8 cellular contexts compared by ENCODE assay signal in genomic region chr10:44963772-44964633, GRCh38. TPM values are rescaled to one million over a fixed set of nuclear protein-coding genes. Genes with fewer than 3 reads are reported as not detected.
DNase-seq lines count a peak whose midpoint lies in the region; ATAC-seq and TF ChIP-seq lines count a peak whose summit lies in the region.

No MANE protein-coding gene starts in this region.

- POLR2A ChIA-PET in activated CD8-positive, alpha-beta T cell treated with anti-CD3 and anti-CD28 coated beads, Interleukin-2, amount 10 ng/mL, durations not matched to agents 7 days and 5 days (lab: Charles Lee), result interaction anchor here (0.6 kb wide), 1 partner anchor 48 kb away, joined by 4 read pairs; no protein-coding TSS in a partner anchor

- ATAC-seq in GM23338 (peak; percentile 2; the same call in 1 of the 3 replicates), left lung (peak; percentile 42), T-helper 17 cell (no peak)
- no peak for ATAC-seq in activated CD8-positive, alpha-beta T cell treated with anti-CD3 and anti-CD28 coated beads, Interleukin-2, amount 10 ng/mL, durations not matched to agents 7 days and 5 days

- DNase-seq in GM23338 (ENCODE audit: low spot score) (peak; percentile 57), ascending aorta (ENCODE audit: low spot score in 2 of 2) (peak; percentile 64 to 70), left lung (peak in 1 of 2 donors; percentile 85), T-helper 17 cell (no peak)
- no peak for DNase-seq in stimulated activated CD4-positive, alpha-beta T cell treated with anti-CD3 and anti-CD28 coated beads, Interleukin-4, amount 100 ng/mL, for 24 hours
- no peak for DNase-seq in activated effector memory CD4-positive, alpha-beta T cell treated with Interleukin-2 at 50 U/mL for 16 hours
- DNase-seq in activated CD8-positive, alpha-beta T cell treated with anti-CD3 and anti-CD28 coated beads, Interleukin-2, amount 10 ng/mL, durations not matched to agents 7 days and 5 days, result no peak

- H3K36me3 Mint-ChIP-seq in GM23338 (ENCODE audit: low read depth) (peaks cover 4% of the 10 kb centered on the region; the same call in 1 of the 3 replicates), T-helper 17 cell (ENCODE audit: low read depth) (no peaks in the 10 kb centered on the region)
- no peaks in the 10 kb centered on the region for H3K36me3 Mint-ChIP-seq in activated CD8-positive, alpha-beta T cell treated with anti-CD3 and anti-CD28 coated beads, Interleukin-2, amount 10 ng/mL, durations not matched to agents 7 days and 5 days (ENCODE audit: low read depth)

- no peak overlapping the region for H2AFZ ChIP-seq in GM23338

- H3K4me2 ChIP-seq in GM23338, result peak overlapping the region; percentile 71

- H3K27me3 ChIP-seq in GM23338 (ENCODE audit: insufficient read depth), result peaks cover 9% of the 10 kb centered on the region
- no peaks in the 10 kb centered on the region for H3K27me3 ChIP-seq in ascending aorta
- no peaks in the 10 kb centered on the region for H3K27me3 ChIP-seq in left lung
- H3K27me3 ChIP-seq in stomach smooth muscle (ENCODE audit: control insufficient read depth in 1 of 2, insufficient read depth in 2 of 2, low read length in 2 of 2), result no peaks in the 10 kb centered on the region

- H3K36me3 ChIP-seq in GM23338 (ENCODE audit: insufficient read depth) (no peaks in the 10 kb centered on the region), ascending aorta (no peaks in the 10 kb centered on the region), left lung (no peaks in the 10 kb centered on the region), stomach smooth muscle (ENCODE audit: control insufficient read depth in 2 of 2, insufficient read depth in 2 of 2, low read length in 2 of 2) (peaks cover 0 to 3% of the 10 kb centered on the region in 2 donors)

- H3K4me1 Mint-ChIP-seq in GM23338 (peaks cover 76% of the 10 kb centered on the region), T-helper 17 cell (peaks cover 17% of the 10 kb centered on the region)
- peaks cover 35% of the 10 kb centered on the region for H3K4me1 Mint-ChIP-seq in activated CD8-positive, alpha-beta T cell treated with anti-CD3 and anti-CD28 coated beads, Interleukin-2, amount 10 ng/mL, durations not matched to agents 7 days and 5 days (ENCODE audit: low read depth)

- H3K4me1 ChIP-seq in GM23338 (ENCODE audit: insufficient read depth) (peaks cover 54% of the 10 kb centered on the region), ascending aorta (peaks cover 29 to 61% of the 10 kb centered on the region in 2 donors), left lung (peaks cover 62 to 93% of the 10 kb centered on the region in 2 donors), stomach smooth muscle (ENCODE audit: control insufficient read depth, insufficient read depth, low read length) (peaks cover 77% of the 10 kb centered on the region)

- TF ChIP-seq CTCF in GM23338 (conservative IDR thresholded peaks at IDR 0.05; ENCODE audit: low read depth in 2 of 2) (no peak), ascending aorta (IDR thresholded peaks at IDR 0.05) (no peak), left lung (IDR thresholded peaks at IDR 0.05) (no peak)

- intact Hi-C loops in ascending aorta (cut with DNase I), result no loop called here
- intact Hi-C loops in left lung (cut with DNase I), result no loop called here

- H3K9me3 ChIP-seq in ascending aorta (no peaks in the 10 kb centered on the region), left lung (no peaks in the 10 kb centered on the region), stomach smooth muscle (ENCODE audit: control insufficient read depth in 2 of 2, low read length in 2 of 2) (no peaks in the 10 kb centered on the region), T-helper 17 cell (ENCODE audit: control insufficient read depth, low read length, poor library complexity, severe bottlenecking) (no peaks in the 10 kb centered on the region)

- H3K4me3 ChIP-seq in GM23338 (peak overlapping the region; percentile 32), ascending aorta (peak overlapping the region in 1 of 2 donors; percentile 31), left lung (peak overlapping the region in 1 of 2 donors; percentile 54), stomach smooth muscle (ENCODE audit: low read length in 2 of 2) (peak overlapping the region in 1 of 2 donors; percentile 29)

- peaks cover 9% of the 10 kb centered on the region; the same call in 1 of the 2 replicates for H3K9me2 ChIP-seq in GM23338 (ENCODE audit: insufficient read depth)

- H3K4me3 Mint-ChIP-seq in GM23338 (peak overlapping the region; percentile 41; the same call in 1 of the 3 replicates), T-helper 17 cell (no peak overlapping the region)
- no peak overlapping the region for H3K4me3 Mint-ChIP-seq in activated CD8-positive, alpha-beta T cell treated with anti-CD3 and anti-CD28 coated beads, Interleukin-2, amount 10 ng/mL, durations not matched to agents 7 days and 5 days

- no peaks in the 10 kb centered on the region; the same call in 1 of the 2 replicates for H3K79me2 ChIP-seq in GM23338 (replicated peaks; ENCODE audit: insufficient read depth)

- no peaks in the 10 kb centered on the region; the same call in 1 of the 3 replicates for H3K9me3 Mint-ChIP-seq in GM23338
- H3K9me3 Mint-ChIP-seq in activated CD8-positive, alpha-beta T cell treated with anti-CD3 and anti-CD28 coated beads, Interleukin-2, amount 10 ng/mL, durations not matched to agents 7 days and 5 days (ENCODE audit: insufficient read depth), result no peaks in the 10 kb centered on the region

- CTCF ChIA-PET in activated CD8-positive, alpha-beta T cell treated with anti-CD3 and anti-CD28 coated beads, Interleukin-2, amount 10 ng/mL, durations not matched to agents 7 days and 5 days (lab: Charles Lee), result interaction anchor here (0.9 to 7.7 kb wide), 3 partner anchors 9 to 31 kb away, joined by 3 to 53 read pairs (median 8); no protein-coding TSS in a partner anchor

- peaks cover 6% of the 10 kb centered on the region; the same call in 1 of the 2 replicates for H3F3A ChIP-seq in GM23338 (replicated peaks; ENCODE audit: low read depth)

- no peaks in the 10 kb centered on the region for H4K20me1 ChIP-seq in GM23338 (replicated peaks; ENCODE audit: insufficient read depth)

- peaks cover 35% of the 10 kb centered on the region for H3K27me3 Mint-ChIP-seq in GM23338 (ENCODE audit: insufficient read depth, low read depth, poor library complexity)
- no peaks in the 10 kb centered on the region for H3K27me3 Mint-ChIP-seq in T-helper 17 cell
- no peaks in the 10 kb centered on the region for H3K27me3 Mint-ChIP-seq in activated CD8-positive, alpha-beta T cell treated with anti-CD3 and anti-CD28 coated beads, Interleukin-2, amount 10 ng/mL, durations not matched to agents 7 days and 5 days (ENCODE audit: low read depth)

- H3K27ac ChIP-seq in GM23338 (ENCODE audit: low read depth) (peak overlapping the region; percentile 92), ascending aorta (peak overlapping the region; percentile 30 to 82), left lung (peak overlapping the region; percentile 68 to 86), stomach smooth muscle (ENCODE audit: low read length) (peak overlapping the region; percentile 11)

- peak overlapping the region; percentile 70; the same call in 1 of the 2 replicates for H3K27ac Mint-ChIP-seq in GM23338
- no peak overlapping the region for H3K27ac Mint-ChIP-seq in T-helper 17 cell
- no peak overlapping the region for H3K27ac Mint-ChIP-seq in activated CD8-positive, alpha-beta T cell treated with anti-CD3 and anti-CD28 coated beads, Interleukin-2, amount 10 ng/mL, durations not matched to agents 7 days and 5 days

- peak overlapping the region in 1 of 2 donors; percentile 36 for H3K9ac ChIP-seq in stomach smooth muscle (ENCODE audit: low read length in 2 of 2)

TF ChIP-seq in GM23338, 12 proteins besides CTCF, POLR2A, EP300 and RAD21 (continues in another document):
- TF ChIP-seq STAT1 (IDR thresholded peaks at IDR 0.05; ENCODE audit: unreplicated experiment) (no peak), CREB1 (CRISPR knock-in tag; IDR thresholded peaks at IDR 0.05; ENCODE audit: low read depth) (no peak), ETS1 (IDR thresholded peaks at IDR 0.05) (no peak), ZNF331 (CRISPR knock-in tag; IDR thresholded peaks at IDR 0.05; ENCODE audit: low read depth) (no peak)

RNA-seq across cellular contexts. Expression of gene RASSF4, which starts 4.4 kb away (rescaled TPM):
- 10.3 and 12.4 TPM in 2 replicates for total RNA-seq in GM23338 (2014; rRNA removed; shearing (Covaris generic))
- polyA plus RNA-seq in GM23338 (2016; fragmentation: Nextera tagmentation; extraction: Ambion mirVana), result 13.6 and 17.8 TPM in 2 replicates
- total RNA-seq in ascending aorta, result 40.0 TPM
- 10 to 100 TPM; 52.2 to 54.7 TPM for total RNA-seq in left lung
- 1 to 10 TPM; 1.5 to 2.9 TPM for total RNA-seq in T-helper 17 cell
- total RNA-seq in activated CD8-positive, alpha-beta T cell treated with anti-CD3 and anti-CD28 coated beads, Interleukin-2, amount 10 ng/mL, durations not matched to agents 7 days and 5 days, result 1 to 10 TPM in 1 of 2 experiments, under 1 TPM in 1; 0.76 to 1.6 TPM

RNA-seq across cellular contexts. Expression of gene DEPP1, which starts 14.6 kb away (rescaled TPM):
- 0.12 and 1.3 TPM in 2 replicates for total RNA-seq in GM23338 (2014; rRNA removed; shearing (Covaris generic))
- 0.37 TPM in 2 replicates for polyA plus RNA-seq in GM23338 (2016; fragmentation: Nextera tagmentation; extraction: Ambion mirVana)
- total RNA-seq in ascending aorta (309 TPM), left lung (10 to 100 TPM; 25.4 to 33.9 TPM), T-helper 17 cell (1 to 10 TPM in 1 of 2 donors, under 1 TPM in 1; 0.27 to 1.4 TPM)
- not detected for total RNA-seq in activated CD8-positive, alpha-beta T cell treated with anti-CD3 and anti-CD28 coated beads, Interleukin-2, amount 10 ng/mL, durations not matched to agents 7 days and 5 days

RNA-seq across cellular contexts. Expression of gene ZNF22, which starts 36.7 kb away (rescaled TPM):
- 38.7 and 40.5 TPM in 2 replicates for total RNA-seq in GM23338 (2014; rRNA removed; shearing (Covaris generic))
- 72.8 and 81.8 TPM in 2 replicates for polyA plus RNA-seq in GM23338 (2016; fragmentation: Nextera tagmentation; extraction: Ambion mirVana)
- total RNA-seq in ascending aorta, result 1.6 TPM
- 10 to 100 TPM; 19.3 to 24.0 TPM for total RNA-seq in left lung
- total RNA-seq in T-helper 17 cell, result 10 to 100 TPM; 12.1 to 12.5 TPM
- total RNA-seq in activated CD8-positive, alpha-beta T cell treated with anti-CD3 and anti-CD28 coated beads, Interleukin-2, amount 10 ng/mL, durations not matched to agents 7 days and 5 days, result 10 to 100 TPM; 44.6 to 45.2 TPM

RNA-seq across cellular contexts. Expression of gene TMEM72, which starts 52.9 kb away (rescaled TPM):
- total RNA-seq in GM23338 (2014; rRNA removed; shearing (Covaris generic)), result not detected in 2 replicates
- not detected in 2 replicates for polyA plus RNA-seq in GM23338 (2016; fragmentation: Nextera tagmentation; extraction: Ambion mirVana)
- total RNA-seq in ascending aorta (not detected), left lung (under 1 TPM in 1 of 2 donors, not detected in 1; 0.23 TPM), T-helper 17 cell (not detected)
- not detected for total RNA-seq in activated CD8-positive, alpha-beta T cell treated with anti-CD3 and anti-CD28 coated beads, Interleukin-2, amount 10 ng/mL, durations not matched to agents 7 days and 5 days

Comparison
In these comparisons a context has a peak if more than half of its experiments do, and no peak if none do; other contexts are left out.
1. ATAC-seq: peak in GM23338 (single experiment) and left lung (single experiment); none in T-helper 17 cell (single experiment) and activated CD8-positive, alpha-beta T cell treated with anti-CD3 and anti-CD28 coated beads, Interleukin-2, amount 10 ng/mL, durations not matched to agents 7 days and 5 days (single experiment).
2. DNase-seq: peak in GM23338 (single experiment) and ascending aorta (2 of 2); none in stimulated activated CD4-positive, alpha-beta T cell treated with anti-CD3 and anti-CD28 coated beads, Interleukin-4, amount 100 ng/mL, for 24 hours (single experiment), activated effector memory CD4-positive, alpha-beta T cell treated with Interleukin-2 at 50 U/mL for 16 hours (single experiment), T-helper 17 cell (0 of 3) and activated CD8-positive, alpha-beta T cell treated with anti-CD3 and anti-CD28 coated beads, Interleukin-2, amount 10 ng/mL, durations not matched to agents 7 days and 5 days (single experiment).
3. H3K27ac ChIP-seq: peak in every context shown above with its lines; median percentile 92 in GM23338; 77 in left lung; 56 in ascending aorta; 11 in stomach smooth muscle.
4. RNA of gene DEPP1, which starts 14.6 kb away (total RNA-seq): 309 TPM in ascending aorta (single experiment) and 25.4 to 33.9 TPM in left lung; 0.27 to 1.4 TPM in T-helper 17 cell, 0.12 to 1.3 TPM in GM23338 and not detected in activated CD8-positive, alpha-beta T cell treated with anti-CD3 and anti-CD28 coated beads, Interleukin-2, amount 10 ng/mL, durations not matched to agents 7 days and 5 days; every median in the first group is over 10 times any median in the second.